26 cellular contexts compared by ENCODE assay signal in the genomic region with DNA sequence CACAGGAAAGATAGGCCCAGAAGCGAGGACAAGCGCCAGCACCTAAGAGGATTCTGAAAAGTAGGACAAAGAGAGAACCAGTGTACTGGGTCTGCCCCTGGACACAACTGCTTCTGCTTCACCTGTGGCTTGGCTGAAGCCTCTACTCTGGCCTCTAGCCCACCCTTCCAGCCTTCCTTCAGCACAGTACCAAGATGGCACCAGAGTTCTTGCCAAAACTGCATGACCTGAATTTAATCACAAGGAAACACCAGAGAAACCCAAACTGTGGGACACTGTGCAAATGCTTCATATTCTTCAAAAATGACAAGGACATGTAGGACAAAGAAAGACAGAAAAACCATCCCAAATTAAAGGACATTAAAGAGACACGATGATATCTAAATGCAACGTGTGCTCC.
"Had no signal": no experiment of that assay in that cellular context is flagged by ENCODE, and none has a peak within 500 bp of the region (broad histone marks: within the 10 kb centered on the region; RNA-seq: fewer than 3 reads in every experiment).

No MANE protein-coding gene starts in this region.

- H3K9ac ChIP-seq: neural progenitor cell had no signal

- H3K27me3 Mint-ChIP-seq: naive B cell; progenitor cell of endocrine pancreas; stimulated activated naive CD8-positive, alpha-beta T cell treated with anti-CD3 and anti-CD28 coated beads, Interleukin-15, Interleukin-2, amounts not matched to agents 100 ng/mL and 50 ng/mL, for 24 hours had no signal

- H3K27ac ChIP-seq: left lung, lower lobe of right lung, neural progenitor cell, ovary, right atrium auricular region, right lobe of liver, suprapubic skin, thoracic aorta, tibial artery, upper lobe of right lung had no signal

- H3K27me3 ChIP-seq: left lung, neural progenitor cell, ovary, right atrium auricular region, right lobe of liver, suprapubic skin, tibial artery, upper lobe of right lung had no signal

- H3K9me3 ChIP-seq: left lung, lower lobe of right lung, ovary, right atrium auricular region, right lobe of liver, suprapubic skin, thoracic aorta, tibial artery, upper lobe of right lung had no signal

- H3K9me3 Mint-ChIP-seq: naive B cell; nephron progenitor cell; neural progenitor cell; stimulated activated naive CD8-positive, alpha-beta T cell treated with anti-CD3 and anti-CD28 coated beads, Interleukin-15, Interleukin-2, amounts not matched to agents 100 ng/mL and 50 ng/mL, for 24 hours had no signal

- H3K36me3 ChIP-seq: neural progenitor cell, ovary had no signal

- H3K4me3 Mint-ChIP-seq: naive B cell; nephron progenitor cell; neural progenitor cell; stimulated activated naive CD8-positive, alpha-beta T cell treated with anti-CD3 and anti-CD28 coated beads, Interleukin-15, Interleukin-2, amounts not matched to agents 100 ng/mL and 50 ng/mL, for 24 hours had no signal

- H3K4me3 ChIP-seq: left lung, lower lobe of right lung, neural progenitor cell, ovary, right atrium auricular region, right lobe of liver, smooth muscle cell, suprapubic skin, thoracic aorta, tibial artery, upper lobe of right lung had no signal

- ATAC-seq: left colon, left lung, lower lobe of right lung, right lobe of liver, upper lobe of right lung had no signal

- H3K27ac Mint-ChIP-seq: nephron progenitor cell, neural progenitor cell had no signal

- H2AFZ ChIP-seq: neural progenitor cell had no signal

- DNase-seq: hippocampal formation; kidney; left colon; left lung; lower lobe of right lung; mammary epithelial cell; mesenchymal stem cell; naive B cell; nephron progenitor cell; right lobe of liver; stimulated activated CD4-positive, alpha-beta T cell treated with anti-CD3 and anti-CD28 coated beads, Interleukin-2, amount 100 ng/mL, for 24 hours; stimulated activated CD4-positive, alpha-beta T cell treated with anti-CD3 and anti-CD28 coated beads, Interleukin-4, amount 100 ng/mL, for 1 hour; stimulated activated naive CD4-positive, alpha-beta T cell; tibial artery; trophoblast cell; upper lobe of right lung had no signal

- FAIRE-seq: islet of Langerhans, kidney, urothelium cell line had no signal

- H3K4me2 ChIP-seq: neural progenitor cell, smooth muscle cell had no signal
